Comparison of ENCODE assay signal across 8 cellular contexts in genomic region chr12:103929051-103929908, GRCh38. TPM values are rescaled to one million over a fixed set of nuclear protein-coding genes. Genes with fewer than 3 reads are reported as not detected.
DNase-seq lines count a peak whose midpoint lies in the region; ATAC-seq and TF ChIP-seq lines count a peak whose summit lies in the region.

No MANE protein-coding gene starts in this region.

- peak; percentile 86 for DNase-seq in GM06990 (ENCODE audit: extremely low read depth, insufficient read length)
- peak; percentile 88 to 98 for DNase-seq in NCI-H187 (lab: John Stamatoyannopoulos, UW)
- DNase-seq in amygdala (lab: John Stamatoyannopoulos, UW): peak; percentile 50 to 98 (median 93)
- peak; percentile 80 for DNase-seq in left ventricle myocardium inferior
- peak; percentile 73 to 97 (median 83) for DNase-seq in posterior cingulate gyrus
- DNase-seq in transverse colon: peak; percentile 83

- peak overlapping the region; percentile 100 for H3K27ac Mint-ChIP-seq in T-helper 1 cell treated with Interleukin-12 subunit alpha and Interleukin-12 subunit beta and Interleukin-4 antibody, amounts not matched to agents 30 μg/mL and 1 μg/mL, for 36 hours

- H3K27ac ChIP-seq in left ventricle myocardium inferior (replicated peaks) (peak overlapping the region; percentile 94), transverse colon (peak overlapping the region; percentile 88 to 96 (median 93))

- H3K27me3 Mint-ChIP-seq in T-helper 1 cell treated with Interleukin-12 subunit alpha and Interleukin-12 subunit beta and Interleukin-4 antibody, amounts not matched to agents 30 μg/mL and 1 μg/mL, for 36 hours (ENCODE audit: low read depth): peaks cover 3% of the 10 kb centered on the region

- no peak for TF ChIP-seq EP300 in transverse colon (IDR thresholded peaks at IDR 0.05; ENCODE audit: low read depth)

- peak; percentile 21 for ATAC-seq in HG02798 (IDR thresholded peaks at IDR 0.05; ENCODE audit: poor library complexity, unreplicated experiment)

- peak; percentile 68 for TF ChIP-seq POLR2A in transverse colon (IDR thresholded peaks at IDR 0.05)

- H3K36me3 Mint-ChIP-seq in T-helper 1 cell treated with Interleukin-12 subunit alpha and Interleukin-12 subunit beta and Interleukin-4 antibody, amounts not matched to agents 30 μg/mL and 1 μg/mL, for 36 hours (ENCODE audit: low read depth): peaks cover 32% of the 10 kb centered on the region

- H3K27me3 ChIP-seq in GM06990 (replicated peaks; ENCODE audit: control insufficient read depth, insufficient read depth, low read length) (no peaks in the 10 kb centered on the region), left ventricle myocardium inferior (ENCODE audit: low read depth) (no peaks in the 10 kb centered on the region), transverse colon (no peaks in the 10 kb centered on the region)

- H3K4me1 ChIP-seq in left ventricle myocardium inferior: peaks cover 60% of the 10 kb centered on the region
- H3K4me1 ChIP-seq in transverse colon: peaks cover 18 to 44% (median 30%) of the 10 kb centered on the region in 4 donors

- no peaks in the 10 kb centered on the region for H3K9me3 Mint-ChIP-seq in T-helper 1 cell treated with Interleukin-12 subunit alpha and Interleukin-12 subunit beta and Interleukin-4 antibody, amounts not matched to agents 30 μg/mL and 1 μg/mL, for 36 hours

- peak overlapping the region; percentile 66 for H3K4me3 ChIP-seq in GM06990 (replicated peaks; ENCODE audit: low read depth, low read length)
- peak overlapping the region; percentile 86 for H3K4me3 ChIP-seq in left ventricle myocardium inferior
- peak overlapping the region; percentile 7 to 69 (median 42) for H3K4me3 ChIP-seq in transverse colon

- TF ChIP-seq CTCF in GM06990 (IDR thresholded peaks at IDR 0.05; ENCODE audit: insufficient read depth, low read length, poor library complexity, severe bottlenecking) (no peak), left ventricle myocardium inferior (IDR thresholded peaks at IDR 0.05; ENCODE audit: borderline replicate concordance) (no peak), transverse colon (IDR thresholded peaks at IDR 0.05) (no peak)

- in situ Hi-C loops in transverse colon (cut with MboI; ENCODE audit: low pct_ligation_motif_present in 1 of 4, low pct_unique_long_range_greater_than_20kb in 1 of 4, low sequenced_read_pairs in 3 of 4): loop anchor here in 1 of 4 donors (25.0 kb wide), 1 partner anchor 183 kb away; no protein-coding TSS in a partner anchor

- 0% methylated on average over 4 to 44 of the region's 44 CpGs for WGBS in transverse colon (ENCODE audit: low coverage in 1 of 2), 2 donors

- H3K9me3 ChIP-seq in left ventricle myocardium inferior (replicated peaks) (no peaks in the 10 kb centered on the region), transverse colon (no peaks in the 10 kb centered on the region)

- intact Hi-C loops in left ventricle myocardium inferior (cut with micrococcal nuclease) (no loop called here), posterior cingulate gyrus (cut with DNase I) (no loop called here), transverse colon (cut with DNase I; ENCODE audit: low total_unique reads) (no loop called here)

- H3K4me3 Mint-ChIP-seq in T-helper 1 cell treated with Interleukin-12 subunit alpha and Interleukin-12 subunit beta and Interleukin-4 antibody, amounts not matched to agents 30 μg/mL and 1 μg/mL, for 36 hours: peak overlapping the region; percentile 96

- peaks cover 5% of the 10 kb centered on the region for H3K36me3 ChIP-seq in GM06990 (ENCODE audit: control insufficient read depth, insufficient read depth, low read length)
- peaks cover 28% of the 10 kb centered on the region for H3K36me3 ChIP-seq in left ventricle myocardium inferior
- H3K36me3 ChIP-seq in transverse colon: peaks cover 0 to 7% (median 2%) of the 10 kb centered on the region in 4 donors

- H3K4me1 Mint-ChIP-seq in T-helper 1 cell treated with Interleukin-12 subunit alpha and Interleukin-12 subunit beta and Interleukin-4 antibody, amounts not matched to agents 30 μg/mL and 1 μg/mL, for 36 hours (ENCODE audit: low read depth): peaks cover 57% of the 10 kb centered on the region

RNA-seq across cellular contexts. Expression of gene HSP90B1, which starts 0.9 kb away (rescaled TPM):
- 348 TPM for total RNA-seq in left ventricle myocardium inferior
- 100 to 1,000 TPM; 171 to 346 (median 211) TPM for total RNA-seq in transverse colon

RNA-seq across cellular contexts. Expression of gene TDG, which starts 36.4 kb away (rescaled TPM):
- total RNA-seq in left ventricle myocardium inferior (11.3 TPM), transverse colon (10 to 100 TPM; 17.9 to 43.4 (median 26.1) TPM)

Comparison
In these comparisons a context has a peak if more than half of its experiments do, and no peak if none do; other contexts are left out.
1. Peak in every context shown above with its lines: DNase-seq, ATAC-seq, H3K4me3 ChIP-seq and H3K27ac ChIP-seq.